Comparison of ENCODE assay signal across 1 cellular context in genomic region chr17:42682400-42683384, GRCh38.
A peak's percentile ranks its signal among the peaks of the same experiment; 100 is the strongest.
TF ChIP-seq lines count a peak whose summit lies in the region.

Gene CNTNAP1, plus strand, starts transcription at chr17:42682531. Its CDS starts 299 bp downstream, at chr17:42682830.

TF ChIP-seq in HEK293, 187 proteins besides CTCF, POLR2A, EP300 and RAD21 (continued from another document and continues in another):
- TF ChIP-seq PRDM2 (tag by site-specific recombination; IDR thresholded peaks at IDR 0.05; ENCODE audit: borderline replicate concordance): no peak
- TF ChIP-seq ZNF639 (tag by site-specific recombination; IDR thresholded peaks at IDR 0.05): no peak; the same call in 1 of the 2 replicates
- TF ChIP-seq ZSCAN23 (tag by site-specific recombination; IDR thresholded peaks at IDR 0.05): no peak; the same call in 1 of the 2 replicates
- TF ChIP-seq SP3 (tag by site-specific recombination; IDR thresholded peaks at IDR 0.05): no peak
- no peak for TF ChIP-seq ZNF777 (tag by site-specific recombination; IDR thresholded peaks at IDR 0.05; ENCODE audit: borderline replicate concordance)
- no peak for TF ChIP-seq HOXC10 (CRISPR knock-in tag; IDR thresholded peaks at IDR 0.05)
- no peak for TF ChIP-seq ZNF830 (tag by site-specific recombination; IDR thresholded peaks at IDR 0.05; ENCODE audit: low read depth)
- TF ChIP-seq ZNF658 (tag by site-specific recombination; IDR thresholded peaks at IDR 0.05): no peak
- TF ChIP-seq ZNF488 (tag by site-specific recombination; IDR thresholded peaks at IDR 0.05): no peak
- peak; percentile 97 for TF ChIP-seq ZNF600 (tag by site-specific recombination; IDR thresholded peaks at IDR 0.05)
- no peak for TF ChIP-seq SETDB1 (IDR thresholded peaks at IDR 0.05; ENCODE audit: insufficient read length, low read length)
- peak; percentile 82 for TF ChIP-seq PRDM10 (tag by site-specific recombination; IDR thresholded peaks at IDR 0.05)
- TF ChIP-seq SCRT1 (tag by site-specific recombination; IDR thresholded peaks at IDR 0.05; ENCODE audit: borderline replicate concordance): no peak
- no peak for TF ChIP-seq ZNF311 (tag by site-specific recombination; IDR thresholded peaks at IDR 0.05; ENCODE audit: borderline replicate concordance)
- peak; percentile 59; the same call in 1 of the 2 replicates for TF ChIP-seq WT1 (tag by site-specific recombination; IDR thresholded peaks at IDR 0.05)
- TF ChIP-seq SP2 (tag by site-specific recombination; IDR thresholded peaks at IDR 0.05): peak; percentile 33
- no peak for TF ChIP-seq ZNF558 (tag by site-specific recombination; IDR thresholded peaks at IDR 0.05)
- peak; percentile 49; the same call in 1 of the 2 replicates for TF ChIP-seq ZBTB11 (tag by site-specific recombination; conservative IDR thresholded peaks at IDR 0.05; ENCODE audit: low read depth)
- no peak for TF ChIP-seq ZNF221 (tag by site-specific recombination; IDR thresholded peaks at IDR 0.05; ENCODE audit: borderline replicate concordance)
- peak; percentile 45; the same call in 1 of the 2 replicates for TF ChIP-seq ZNF391 (tag by site-specific recombination; IDR thresholded peaks at IDR 0.05; ENCODE audit: borderline replicate concordance, low read depth)
- no peak for TF ChIP-seq ZNF292 (tag by site-specific recombination; IDR thresholded peaks at IDR 0.05; ENCODE audit: borderline replicate concordance, low read depth)
- TF ChIP-seq ZNF155 (tag by site-specific recombination; IDR thresholded peaks at IDR 0.05): no peak
- no peak for TF ChIP-seq ZNF148 (tag by site-specific recombination; IDR thresholded peaks at IDR 0.05; ENCODE audit: borderline replicate concordance)
- no peak for TF ChIP-seq ZNF274 (IDR thresholded peaks at IDR 0.05; ENCODE audit: low read length)
- no peak for TF ChIP-seq ZNF274 (tag by site-specific recombination; IDR thresholded peaks at IDR 0.05; ENCODE audit: borderline replicate concordance)
- peak; percentile 6; the same call in 1 of the 2 replicates for TF ChIP-seq ZNF146 (tag by site-specific recombination; IDR thresholded peaks at IDR 0.05)
- no peak for TF ChIP-seq ZSCAN4 (tag by site-specific recombination; IDR thresholded peaks at IDR 0.05)
- TF ChIP-seq ZNF449 (tag by site-specific recombination; IDR thresholded peaks at IDR 0.05): peak; percentile 91
- TF ChIP-seq ZNF398 (tag by site-specific recombination; IDR thresholded peaks at IDR 0.05): peak; percentile 93
- TF ChIP-seq ZNF610 (tag by site-specific recombination; IDR thresholded peaks at IDR 0.05; ENCODE audit: borderline replicate concordance): peak; percentile 71; the same call in 1 of the 2 replicates
- TF ChIP-seq KLF10 (tag by site-specific recombination; IDR thresholded peaks at IDR 0.05): no peak
- peak; percentile 69; the same call in 1 of the 2 replicates for TF ChIP-seq ZNF629 (tag by site-specific recombination; IDR thresholded peaks at IDR 0.05)
